Comparison of ENCODE assay signal across 1 cellular context in the genomic region with DNA sequence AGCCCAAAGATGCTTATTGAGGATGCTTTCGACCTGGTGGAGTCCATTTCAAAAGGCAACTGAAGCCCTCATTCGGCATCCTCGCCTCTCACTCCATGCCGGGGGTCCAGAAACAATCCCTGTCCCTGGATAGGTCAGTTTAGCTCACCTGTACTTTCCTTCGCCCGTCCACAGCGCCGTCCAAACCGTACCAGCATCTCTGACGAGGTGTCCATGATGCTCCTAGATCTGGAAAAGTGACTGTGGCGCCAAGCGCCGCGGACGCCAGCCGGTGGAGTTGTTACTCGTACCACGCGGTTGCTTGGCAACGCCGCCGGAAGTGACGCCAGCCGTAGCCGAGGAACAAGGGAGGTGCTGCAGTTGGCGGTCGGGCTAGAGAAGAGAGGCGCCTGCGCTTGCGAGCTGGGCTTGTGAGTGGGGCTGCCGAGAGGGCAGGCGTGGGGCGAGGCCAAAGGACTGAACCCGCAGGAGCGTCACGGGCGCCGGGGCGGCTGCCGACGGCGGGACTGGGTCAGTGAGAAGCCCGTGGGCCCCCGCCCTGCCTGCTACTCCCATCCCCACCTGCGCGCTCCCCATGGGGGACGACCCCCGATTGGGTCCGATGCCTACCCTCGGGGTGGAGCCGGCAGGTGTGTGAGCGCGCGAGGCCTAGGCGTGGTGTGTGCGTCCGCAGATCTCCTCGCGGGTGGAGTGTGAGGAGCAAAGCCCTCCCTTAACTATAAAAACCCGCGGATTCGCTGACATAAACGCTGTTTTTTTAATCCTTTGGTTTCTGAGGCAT.
TF ChIP-seq lines count a peak whose summit lies in the region.

A gene with protein sequence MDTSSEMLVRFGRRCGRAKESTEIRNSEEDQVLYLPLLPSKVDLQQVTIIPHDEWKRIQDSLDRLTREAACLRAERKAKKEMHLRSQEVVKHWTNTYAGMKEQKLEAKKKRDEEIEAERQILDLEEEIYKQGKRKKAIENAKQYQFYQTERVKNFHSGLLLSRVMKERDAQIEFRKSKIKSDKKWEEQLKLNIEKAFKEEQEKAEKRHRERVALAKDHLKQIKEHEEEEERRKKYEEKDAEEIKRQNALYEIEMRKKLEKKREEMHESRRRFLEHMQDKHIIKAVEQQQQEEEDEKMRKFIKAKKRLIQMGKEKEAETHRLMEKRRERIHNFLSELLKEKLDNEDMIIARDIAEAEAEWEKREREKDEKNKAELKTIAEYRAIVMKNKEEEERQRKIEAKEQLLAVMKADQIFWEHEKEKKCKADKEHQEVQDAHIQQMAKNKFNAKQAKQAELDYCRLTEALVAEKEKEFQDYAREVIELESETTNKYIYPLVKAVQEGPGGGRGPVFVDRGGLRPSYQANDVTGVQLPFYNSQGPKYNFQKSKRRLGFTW (minus strand): TSS at position 293 of the 781 bp plus-strand sequence. CDS start 78 bp downstream, at position 215.
A gene with protein sequence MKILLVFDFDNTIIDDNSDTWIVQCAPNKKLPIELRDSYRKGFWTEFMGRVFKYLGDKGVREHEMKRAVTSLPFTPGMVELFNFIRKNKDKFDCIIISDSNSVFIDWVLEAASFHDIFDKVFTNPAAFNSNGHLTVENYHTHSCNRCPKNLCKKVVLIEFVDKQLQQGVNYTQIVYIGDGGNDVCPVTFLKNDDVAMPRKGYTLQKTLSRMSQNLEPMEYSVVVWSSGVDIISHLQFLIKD (plus strand): TSS at position 357 of the 781 bp plus-strand sequence. CDS start 6,503 bp downstream, outside the sequence.

TF ChIP-seq in K562, 482 proteins besides CTCF, POLR2A, EP300 and RAD21 (continued from another document and continues in another):
- TF ChIP-seq, protein P1, sequence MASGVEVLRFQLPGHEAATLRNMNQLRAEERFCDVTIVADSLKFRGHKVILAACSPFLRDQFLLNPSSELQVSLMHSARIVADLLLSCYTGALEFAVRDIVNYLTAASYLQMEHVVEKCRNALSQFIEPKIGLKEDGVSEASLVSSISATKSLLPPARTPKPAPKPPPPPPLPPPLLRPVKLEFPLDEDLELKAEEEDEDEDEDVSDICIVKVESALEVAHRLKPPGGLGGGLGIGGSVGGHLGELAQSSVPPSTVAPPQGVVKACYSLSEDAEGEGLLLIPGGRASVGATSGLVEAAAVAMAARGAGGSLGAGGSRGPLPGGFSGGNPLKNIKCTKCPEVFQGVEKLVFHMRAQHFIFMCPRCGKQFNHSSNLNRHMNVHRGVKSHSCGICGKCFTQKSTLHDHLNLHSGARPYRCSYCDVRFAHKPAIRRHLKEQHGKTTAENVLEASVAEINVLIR (CRISPR knock-in tag; IDR thresholded peaks at IDR 0.05) = peak; percentile 84
- TF ChIP-seq YY1 (IDR thresholded peaks at IDR 0.05; ENCODE audit: borderline replicate concordance in 1 of 3, control insufficient read depth in 1 of 3, extremely low read depth in 1 of 3, insufficient read depth in 3 of 3, insufficient read length in 1 of 3, insufficient replicate concordance in 2 of 3, low read depth in 1 of 3, low read length in 2 of 3) (peak in 2 of 3 experiments; percentile 67 to 78), CXXC5 (CRISPR knock-in tag; IDR thresholded peaks at IDR 0.05) (peak; percentile 86), BMI1 (IDR thresholded peaks at IDR 0.05; ENCODE audit: low read length) (peak; percentile 79), POLR2G (IDR thresholded peaks at IDR 0.05; ENCODE audit: low read depth, low read length) (peak; percentile 100), TBP (optimal IDR thresholded peaks at IDR 0.05; ENCODE audit: low read depth, low read length) (peak; percentile 93), MTA1 (IDR thresholded peaks at IDR 0.05; ENCODE audit: borderline replicate concordance) (peak; percentile 70), ZNF274 (IDR thresholded peaks at IDR 0.05; ENCODE audit: borderline replicate concordance, low read depth, low read length) (no peak), NFE2L1 (tag; IDR thresholded peaks at IDR 0.05; ENCODE audit: borderline replicate concordance, low read depth) (no peak), PHB (CRISPR knock-in tag; IDR thresholded peaks at IDR 0.05) (no peak), FOSL1 (tag; conservative IDR thresholded peaks at IDR 0.05) (peak; percentile 49), KDM5B (IDR thresholded peaks at IDR 0.05; ENCODE audit: insufficient replicate concordance, low read depth, low read length) (peak; percentile 93), SRF (CRISPR knock-in tag; IDR thresholded peaks at IDR 0.05) (peak in 1 of 2 experiments; percentile 76; a peak in 1 of 4 replicates), CBFA2T3 (IDR thresholded peaks at IDR 0.05) (no peak), ETV5 (CRISPR knock-in tag; IDR thresholded peaks at IDR 0.05; ENCODE audit: low read depth) (peak; percentile 35; the same call in 1 of the 2 replicates), RBM22 (IDR thresholded peaks at IDR 0.05; ENCODE audit: low read depth, low read length, poor library complexity, severe bottlenecking) (peak; percentile 93), ETV1 (tag; conservative IDR thresholded peaks at IDR 0.05; ENCODE audit: low read depth) (peak; percentile 65), SMARCA4 (IDR thresholded peaks at IDR 0.05) (0 out of 2 replicates have a peak, but pooled peaks have one; percentile 14), SMAD1 (IDR thresholded peaks at IDR 0.05; ENCODE audit: low read depth, low read length, partially characterized antibody) (peak; percentile 60), MBD2 (IDR thresholded peaks at IDR 0.05; ENCODE audit: borderline replicate concordance, low read depth) (peak; percentile 73; the same call in 1 of the 2 replicates), XRCC4 (IDR thresholded peaks at IDR 0.05; ENCODE audit: extremely low read depth, insufficient read depth, insufficient read length) (no peak), GABPB1 (CRISPR knock-in tag; IDR thresholded peaks at IDR 0.05) (peak; percentile 99), KLF6 (CRISPR knock-in tag; IDR thresholded peaks at IDR 0.05; ENCODE audit: borderline replicate concordance) (no peak; the same call in 1 of the 2 replicates), SAP30 (IDR thresholded peaks at IDR 0.05; ENCODE audit: borderline replicate concordance, insufficient read depth, low read depth, low read length, poor library complexity, severe bottlenecking) (peak; percentile 92), ZZZ3 (IDR thresholded peaks at IDR 0.05) (no peak), NRF1 (conservative IDR thresholded peaks at IDR 0.05 in 1 of 2, IDR thresholded peaks at IDR 0.05 in 1 of 2) (peak; percentile 95 to 96), KLF13 (tag; IDR thresholded peaks at IDR 0.05; ENCODE audit: borderline replicate concordance, low read depth) (0 out of 2 replicates have a peak, but pooled peaks have one; percentile 44), GATAD2B (IDR thresholded peaks at IDR 0.05; ENCODE audit: borderline replicate concordance) (peak; percentile 63; the same call in 1 of the 2 replicates), POLR2H (tag; IDR thresholded peaks at IDR 0.05; ENCODE audit: low read depth) (0 out of 2 replicates have a peak, but pooled peaks have one; percentile 34), ZEB2 (IDR thresholded peaks at IDR 0.05) (peak; percentile 80; the same call in 1 of the 2 replicates), HLTF (IDR thresholded peaks at IDR 0.05) (peak; percentile 77; the same call in 1 of the 2 replicates), NFATC3 (IDR thresholded peaks at IDR 0.05) (no peak), C11orf30 (IDR thresholded peaks at IDR 0.05; ENCODE audit: low read depth) (0 out of 2 replicates have a peak, but pooled peaks have one; percentile 4), TRIM28 (IDR thresholded peaks at IDR 0.05) (peak; percentile 61; the same call in 1 of the 2 replicates)
- TF ChIP-seq, protein P2, sequence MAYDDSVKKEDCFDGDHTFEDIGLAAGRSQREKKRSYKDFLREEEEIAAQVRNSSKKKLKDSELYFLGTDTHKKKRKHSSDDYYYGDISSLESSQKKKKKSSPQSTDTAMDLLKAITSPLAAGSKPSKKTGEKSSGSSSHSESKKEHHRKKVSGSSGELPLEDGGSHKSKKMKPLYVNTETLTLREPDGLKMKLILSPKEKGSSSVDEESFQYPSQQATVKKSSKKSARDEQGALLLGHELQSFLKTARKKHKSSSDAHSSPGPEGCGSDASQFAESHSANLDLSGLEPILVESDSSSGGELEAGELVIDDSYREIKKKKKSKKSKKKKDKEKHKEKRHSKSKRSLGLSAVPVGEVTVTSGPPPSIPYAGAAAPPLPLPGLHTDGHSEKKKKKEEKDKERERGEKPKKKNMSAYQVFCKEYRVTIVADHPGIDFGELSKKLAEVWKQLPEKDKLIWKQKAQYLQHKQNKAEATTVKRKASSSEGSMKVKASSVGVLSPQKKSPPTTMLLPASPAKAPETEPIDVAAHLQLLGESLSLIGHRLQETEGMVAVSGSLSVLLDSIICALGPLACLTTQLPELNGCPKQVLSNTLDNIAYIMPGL (CRISPR knock-in tag; IDR thresholded peaks at IDR 0.05) = peak; percentile 74
- TF ChIP-seq, protein P3, sequence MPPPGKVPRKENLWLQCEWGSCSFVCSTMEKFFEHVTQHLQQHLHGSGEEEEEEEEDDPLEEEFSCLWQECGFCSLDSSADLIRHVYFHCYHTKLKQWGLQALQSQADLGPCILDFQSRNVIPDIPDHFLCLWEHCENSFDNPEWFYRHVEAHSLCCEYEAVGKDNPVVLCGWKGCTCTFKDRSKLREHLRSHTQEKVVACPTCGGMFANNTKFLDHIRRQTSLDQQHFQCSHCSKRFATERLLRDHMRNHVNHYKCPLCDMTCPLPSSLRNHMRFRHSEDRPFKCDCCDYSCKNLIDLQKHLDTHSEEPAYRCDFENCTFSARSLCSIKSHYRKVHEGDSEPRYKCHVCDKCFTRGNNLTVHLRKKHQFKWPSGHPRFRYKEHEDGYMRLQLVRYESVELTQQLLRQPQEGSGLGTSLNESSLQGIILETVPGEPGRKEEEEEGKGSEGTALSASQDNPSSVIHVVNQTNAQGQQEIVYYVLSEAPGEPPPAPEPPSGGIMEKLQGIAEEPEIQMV (tag; conservative IDR thresholded peaks at IDR 0.05; ENCODE audit: low read depth) = no peak; the same call in 1 of the 2 replicates
- TF ChIP-seq, protein P4, sequence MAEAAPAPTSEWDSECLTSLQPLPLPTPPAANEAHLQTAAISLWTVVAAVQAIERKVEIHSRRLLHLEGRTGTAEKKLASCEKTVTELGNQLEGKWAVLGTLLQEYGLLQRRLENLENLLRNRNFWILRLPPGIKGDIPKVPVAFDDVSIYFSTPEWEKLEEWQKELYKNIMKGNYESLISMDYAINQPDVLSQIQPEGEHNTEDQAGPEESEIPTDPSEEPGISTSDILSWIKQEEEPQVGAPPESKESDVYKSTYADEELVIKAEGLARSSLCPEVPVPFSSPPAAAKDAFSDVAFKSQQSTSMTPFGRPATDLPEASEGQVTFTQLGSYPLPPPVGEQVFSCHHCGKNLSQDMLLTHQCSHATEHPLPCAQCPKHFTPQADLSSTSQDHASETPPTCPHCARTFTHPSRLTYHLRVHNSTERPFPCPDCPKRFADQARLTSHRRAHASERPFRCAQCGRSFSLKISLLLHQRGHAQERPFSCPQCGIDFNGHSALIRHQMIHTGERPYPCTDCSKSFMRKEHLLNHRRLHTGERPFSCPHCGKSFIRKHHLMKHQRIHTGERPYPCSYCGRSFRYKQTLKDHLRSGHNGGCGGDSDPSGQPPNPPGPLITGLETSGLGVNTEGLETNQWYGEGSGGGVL (CRISPR knock-in tag; IDR thresholded peaks at IDR 0.05) = no peak
- TF ChIP-seq, protein P5, sequence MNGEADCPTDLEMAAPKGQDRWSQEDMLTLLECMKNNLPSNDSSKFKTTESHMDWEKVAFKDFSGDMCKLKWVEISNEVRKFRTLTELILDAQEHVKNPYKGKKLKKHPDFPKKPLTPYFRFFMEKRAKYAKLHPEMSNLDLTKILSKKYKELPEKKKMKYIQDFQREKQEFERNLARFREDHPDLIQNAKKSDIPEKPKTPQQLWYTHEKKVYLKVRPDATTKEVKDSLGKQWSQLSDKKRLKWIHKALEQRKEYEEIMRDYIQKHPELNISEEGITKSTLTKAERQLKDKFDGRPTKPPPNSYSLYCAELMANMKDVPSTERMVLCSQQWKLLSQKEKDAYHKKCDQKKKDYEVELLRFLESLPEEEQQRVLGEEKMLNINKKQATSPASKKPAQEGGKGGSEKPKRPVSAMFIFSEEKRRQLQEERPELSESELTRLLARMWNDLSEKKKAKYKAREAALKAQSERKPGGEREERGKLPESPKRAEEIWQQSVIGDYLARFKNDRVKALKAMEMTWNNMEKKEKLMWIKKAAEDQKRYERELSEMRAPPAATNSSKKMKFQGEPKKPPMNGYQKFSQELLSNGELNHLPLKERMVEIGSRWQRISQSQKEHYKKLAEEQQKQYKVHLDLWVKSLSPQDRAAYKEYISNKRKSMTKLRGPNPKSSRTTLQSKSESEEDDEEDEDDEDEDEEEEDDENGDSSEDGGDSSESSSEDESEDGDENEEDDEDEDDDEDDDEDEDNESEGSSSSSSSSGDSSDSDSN (IDR thresholded peaks at IDR 0.05; ENCODE audit: borderline replicate concordance in 1 of 2, low read depth in 2 of 2, low read length in 2 of 2) = peak; percentile 30 to 76; a peak in 1 of 4 replicates
- TF ChIP-seq, protein P6, sequence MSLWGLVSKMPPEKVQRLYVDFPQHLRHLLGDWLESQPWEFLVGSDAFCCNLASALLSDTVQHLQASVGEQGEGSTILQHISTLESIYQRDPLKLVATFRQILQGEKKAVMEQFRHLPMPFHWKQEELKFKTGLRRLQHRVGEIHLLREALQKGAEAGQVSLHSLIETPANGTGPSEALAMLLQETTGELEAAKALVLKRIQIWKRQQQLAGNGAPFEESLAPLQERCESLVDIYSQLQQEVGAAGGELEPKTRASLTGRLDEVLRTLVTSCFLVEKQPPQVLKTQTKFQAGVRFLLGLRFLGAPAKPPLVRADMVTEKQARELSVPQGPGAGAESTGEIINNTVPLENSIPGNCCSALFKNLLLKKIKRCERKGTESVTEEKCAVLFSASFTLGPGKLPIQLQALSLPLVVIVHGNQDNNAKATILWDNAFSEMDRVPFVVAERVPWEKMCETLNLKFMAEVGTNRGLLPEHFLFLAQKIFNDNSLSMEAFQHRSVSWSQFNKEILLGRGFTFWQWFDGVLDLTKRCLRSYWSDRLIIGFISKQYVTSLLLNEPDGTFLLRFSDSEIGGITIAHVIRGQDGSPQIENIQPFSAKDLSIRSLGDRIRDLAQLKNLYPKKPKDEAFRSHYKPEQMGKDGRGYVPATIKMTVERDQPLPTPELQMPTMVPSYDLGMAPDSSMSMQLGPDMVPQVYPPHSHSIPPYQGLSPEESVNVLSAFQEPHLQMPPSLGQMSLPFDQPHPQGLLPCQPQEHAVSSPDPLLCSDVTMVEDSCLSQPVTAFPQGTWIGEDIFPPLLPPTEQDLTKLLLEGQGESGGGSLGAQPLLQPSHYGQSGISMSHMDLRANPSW (CRISPR knock-in tag; IDR thresholded peaks at IDR 0.05) = peak; percentile 75; the same call in 1 of the 2 replicates
- TF ChIP-seq, protein P7, sequence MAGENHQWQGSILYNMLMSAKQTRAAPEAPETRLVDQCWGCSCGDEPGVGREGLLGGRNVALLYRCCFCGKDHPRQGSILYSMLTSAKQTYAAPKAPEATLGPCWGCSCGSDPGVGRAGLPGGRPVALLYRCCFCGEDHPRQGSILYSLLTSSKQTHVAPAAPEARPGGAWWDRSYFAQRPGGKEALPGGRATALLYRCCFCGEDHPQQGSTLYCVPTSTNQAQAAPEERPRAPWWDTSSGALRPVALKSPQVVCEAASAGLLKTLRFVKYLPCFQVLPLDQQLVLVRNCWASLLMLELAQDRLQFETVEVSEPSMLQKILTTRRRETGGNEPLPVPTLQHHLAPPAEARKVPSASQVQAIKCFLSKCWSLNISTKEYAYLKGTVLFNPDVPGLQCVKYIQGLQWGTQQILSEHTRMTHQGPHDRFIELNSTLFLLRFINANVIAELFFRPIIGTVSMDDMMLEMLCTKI (IDR thresholded peaks at IDR 0.05; ENCODE audit: partially characterized antibody) = no peak
